ENCODE assay signal across 12 cellular contexts in the genomic region with DNA sequence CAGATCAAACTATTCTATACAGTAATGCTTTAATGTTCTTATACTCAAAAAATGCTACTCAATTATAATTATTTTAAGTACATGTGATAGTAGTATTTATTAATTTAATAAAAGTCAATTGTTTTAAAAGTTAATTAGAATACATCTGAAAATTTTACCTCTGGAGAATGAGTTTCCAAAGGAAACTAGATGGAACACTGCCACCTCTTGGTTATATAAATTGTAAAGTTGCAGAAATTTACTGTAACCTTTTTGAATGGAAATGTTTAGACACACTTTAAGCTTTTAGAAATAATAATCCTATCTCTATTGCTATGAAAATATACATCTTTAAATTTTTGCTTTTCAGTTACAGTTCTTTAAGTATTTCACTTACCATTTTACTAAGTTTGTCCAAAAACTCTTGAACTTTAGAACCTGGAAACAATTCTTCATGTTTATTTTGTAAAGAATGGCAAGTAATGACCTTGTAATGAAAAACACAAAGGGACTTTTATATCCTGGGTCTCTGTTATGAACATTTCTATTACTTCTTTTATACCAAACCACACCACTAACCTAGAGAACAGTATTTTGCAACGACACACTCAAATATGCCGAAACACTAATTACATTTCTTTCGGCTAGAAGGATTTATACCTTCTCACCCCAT. TPM values are rescaled to one million over a fixed set of nuclear protein-coding genes. Genes with fewer than 3 reads are reported as not detected.
DNase-seq lines count a peak whose midpoint lies in the region; ATAC-seq, FAIRE-seq and TF ChIP-seq lines count a peak whose summit lies in the region.
"Had no signal": no experiment of that assay in that cellular context is flagged by ENCODE, and none has a peak within 500 bp of the region (broad histone marks: within the 10 kb centered on the region; RNA-seq: fewer than 3 reads in every experiment).

No MANE protein-coding gene starts in this region.

- FAIRE-seq in H54 (lab: Jason Lieb, UNC) (peak; percentile 69), TTC549 (lab: Jason Lieb, UNC) (peak; percentile 89), kidney (lab: Jason Lieb, UNC) (peak; percentile 97)

- no peak for ATAC-seq in GM19467 (IDR thresholded peaks at IDR 0.05; ENCODE audit: unreplicated experiment)
- ATAC-seq: T-cell had no signal

- no peak for DNase-seq in AG09309 (ENCODE audit: low read depth)
- no peak for DNase-seq in H54 (ENCODE audit: insufficient read length, low spot score)
- no peak for DNase-seq in kidney
- DNase-seq in immature natural killer cell, result no peak
- no peak for DNase-seq in activated T-cell treated with anti-CD3 and anti-CD28 coated beads, Interleukin-2, amount 50 U/mL, for 48 hours
- DNase-seq in MG63, result no peak
- DNase-seq: cerebellar nuclear complex, occipital lobe, T-cell had no signal

- H3K9ac ChIP-seq in kidney (ENCODE audit: low read length in 2 of 2), result no peak overlapping the region

- peaks cover 0 to 8% (median 3%) of the 10 kb centered on the region in 6 donors for H3K9me3 Mint-ChIP-seq in immature natural killer cell

- H3K27me3 ChIP-seq in MG63, result no peaks in the 10 kb centered on the region
- H3K27me3 ChIP-seq: suprapubic skin had no signal

- TF ChIP-seq CTCF in AG09309 (IDR thresholded peaks at IDR 0.05; ENCODE audit: control insufficient read depth, insufficient read depth, low read depth, low read length, missing control alignments) (peak; percentile 29), kidney (IDR thresholded peaks at IDR 0.05; ENCODE audit: borderline replicate concordance, extremely low read depth, insufficient read depth) (no peak)

- H3K4me1 Mint-ChIP-seq in immature natural killer cell, result no peaks in the 10 kb centered on the region
- H3K4me1 Mint-ChIP-seq: T-cell had no signal

- H3K4me1 ChIP-seq in kidney (ENCODE audit: control insufficient read depth in 1 of 2, insufficient read depth in 1 of 2, low read depth in 1 of 2, low read length in 2 of 2), result no peaks in the 10 kb centered on the region

- H3K9me3 ChIP-seq in kidney (ENCODE audit: control insufficient read depth in 1 of 2, low read length in 2 of 2) (no peaks in the 10 kb centered on the region), MG63 (no peaks in the 10 kb centered on the region)
- H3K9me3 ChIP-seq: suprapubic skin had no signal

- H3K4me3 ChIP-seq in AG09309 (ENCODE audit: control insufficient read depth, low read depth, low read length) (no peak overlapping the region), kidney (ENCODE audit: low read length in 2 of 2) (no peak overlapping the region), MG63 (no peak overlapping the region)
- H3K4me3 ChIP-seq: suprapubic skin had no signal

- H3K27ac ChIP-seq in kidney (ENCODE audit: low read depth in 2 of 2, low read length in 2 of 2), result no peak overlapping the region
- H3K27ac ChIP-seq: suprapubic skin had no signal

- H3K27me3 Mint-ChIP-seq in immature natural killer cell (ENCODE audit: low read depth in 3 of 3), result no peaks in the 10 kb centered on the region
- H3K27me3 Mint-ChIP-seq: T-cell had no signal

- no peaks in the 10 kb centered on the region for H3K36me3 Mint-ChIP-seq in immature natural killer cell
- H3K36me3 Mint-ChIP-seq: T-cell had no signal

- no peak overlapping the region for H3K27ac Mint-ChIP-seq in immature natural killer cell
- H3K27ac Mint-ChIP-seq: T-cell had no signal

- H3K4me3 Mint-ChIP-seq in immature natural killer cell, result no peak overlapping the region
- H3K4me3 Mint-ChIP-seq: T-cell had no signal

- TF ChIP-seq POLR2A in H54 (IDR thresholded peaks at IDR 0.05; ENCODE audit: low read depth, low read length), result no peak

- intact Hi-C loops in kidney (cut with DNase I), result loop anchor here (10.0 kb wide), 1 partner anchor 442 kb away; no protein-coding TSS in a partner anchor

- H3K36me3 ChIP-seq in kidney (ENCODE audit: control insufficient read depth in 1 of 2, insufficient read depth in 2 of 2, low read length in 2 of 2) (no peaks in the 10 kb centered on the region), MG63 (no peaks in the 10 kb centered on the region)
- H3K36me3 ChIP-seq: suprapubic skin had no signal

RNA-seq across cellular contexts. Expression of a gene that starts 10.9 kb away (rescaled TPM):
- 0.76 TPM for total RNA-seq in kidney
- polyA plus RNA-seq in kidney (ENCODE audit: insufficient read depth, low read depth, low replicate concordance) (0.86 TPM), immature natural killer cell (not detected)
- total RNA-seq in MG63 (2014; rRNA removed; shearing (Covaris generic); ENCODE audit: low replicate concordance), result 4.2 and 4.7 TPM in 2 replicates
- total RNA-seq: T-cell had no signal
